Comparison of ENCODE assay signal across 8 cellular contexts in genomic region chr4:185395255-185395955, GRCh38. TPM values are rescaled to one million over a fixed set of nuclear protein-coding genes. Genes with fewer than 3 reads are reported as not detected.
DNase-seq lines count a peak whose midpoint lies in the region; ATAC-seq and TF ChIP-seq lines count a peak whose summit lies in the region.

Gene LRP2BP (minus strand): TSS chr4:185395924. CDS start chr4:185378186, 17,738 bp downstream.

- CTCF ChIA-PET in activated CD4-positive, alpha-beta T cell treated with anti-CD3 and anti-CD28 coated beads, Interleukin-2, amount 10 ng/mL, durations not matched to agents 7 days and 5 days (lab: Charles Lee) = interaction anchor here (1.3 to 2.0 kb wide), 5 partner anchors 10 to 182 kb away, joined by 3 to 9 read pairs (median 5); partner anchors contain the start of gene UFSP2

- no peaks in the 10 kb centered on the region for H3K9me3 Mint-ChIP-seq in activated CD4-positive, alpha-beta T cell treated with anti-CD3 and anti-CD28 coated beads, Interleukin-2, amount 10 ng/mL, durations not matched to agents 7 days and 5 days

- 4 to 9% methylated on average over 12 of the region's 12 CpGs for WGBS in lung, 2 donors
- WGBS in tibial nerve, 2 donors = 2% methylated on average over 12 of the region's 12 CpGs

- H3K27ac ChIP-seq in lung (ENCODE audit: low read depth in 1 of 2, low read length in 1 of 2) (peak within 1 kb of the TSS; percentile 94 to 100), tibial nerve (peak within 1 kb of the TSS; percentile 97 to 100 (median 100))

- H3K4me1 Mint-ChIP-seq in activated CD4-positive, alpha-beta T cell treated with anti-CD3 and anti-CD28 coated beads, Interleukin-2, amount 10 ng/mL, durations not matched to agents 7 days and 5 days = peaks cover 49% of the 10 kb centered on the region

- ATAC-seq in lung (ENCODE audit: insufficient read depth, low FRiP score) = no peak
- ATAC-seq in GM21528 (IDR thresholded peaks at IDR 0.05; ENCODE audit: low FRiP score, unreplicated experiment) = no peak
- ATAC-seq in GM19452 (IDR thresholded peaks at IDR 0.05; ENCODE audit: unreplicated experiment) = no peak

- peaks cover 0 to 9% of the 10 kb centered on the region in 2 donors for H3K4me1 ChIP-seq in lung (ENCODE audit: control insufficient read depth in 2 of 2, insufficient read depth in 2 of 2, low read length in 2 of 2)
- H3K4me1 ChIP-seq in tibial nerve = peaks cover 0 to 48% (median 7%) of the 10 kb centered on the region in 4 donors

- POLR2A ChIA-PET in activated CD4-positive, alpha-beta T cell treated with anti-CD3 and anti-CD28 coated beads, Interleukin-2, amount 10 ng/mL, durations not matched to agents 7 days and 5 days (lab: Charles Lee) = interaction anchor here (0.6 to 1.2 kb wide), 2 partner anchors 30 to 191 kb away, joined by 3 to 7 read pairs; partner anchors contain the start of gene UFSP2

- H3K36me3 Mint-ChIP-seq in activated CD4-positive, alpha-beta T cell treated with anti-CD3 and anti-CD28 coated beads, Interleukin-2, amount 10 ng/mL, durations not matched to agents 7 days and 5 days (ENCODE audit: low read depth) = peaks cover 21% of the 10 kb centered on the region

- H3K27ac Mint-ChIP-seq in activated CD4-positive, alpha-beta T cell treated with anti-CD3 and anti-CD28 coated beads, Interleukin-2, amount 10 ng/mL, durations not matched to agents 7 days and 5 days = peak within 1 kb of the TSS; percentile 97

- H3K4me3 ChIP-seq in lung = peak within 1 kb of the TSS; percentile 56
- H3K4me3 ChIP-seq in tibial nerve = peak within 1 kb of the TSS; percentile 87 to 98 (median 96)

- H3K4me3 Mint-ChIP-seq in activated CD4-positive, alpha-beta T cell treated with anti-CD3 and anti-CD28 coated beads, Interleukin-2, amount 10 ng/mL, durations not matched to agents 7 days and 5 days = peak within 1 kb of the TSS; percentile 83

- peaks cover 0 to 12% of the 10 kb centered on the region in 2 donors for H3K36me3 ChIP-seq in lung (ENCODE audit: control insufficient read depth in 2 of 2, insufficient read depth in 2 of 2, low read length in 2 of 2)
- peaks cover 0 to 5% (median 0%) of the 10 kb centered on the region in 3 donors for H3K36me3 ChIP-seq in tibial nerve

- TF ChIP-seq EP300 in tibial nerve (IDR thresholded peaks at IDR 0.05) = peak in 1 of 2 donors; percentile 81

- no peak for TF ChIP-seq POLR2A in tibial nerve (IDR thresholded peaks at IDR 0.05)

- no peak for TF ChIP-seq CTCF in lung (IDR thresholded peaks at IDR 0.05; ENCODE audit: control extremely low read depth, extremely low read depth)
- TF ChIP-seq CTCF in tibial nerve (IDR thresholded peaks at IDR 0.05) = no peak

- H3K27me3 ChIP-seq in lung (ENCODE audit: control insufficient read depth, insufficient read depth) = no peaks in the 10 kb centered on the region
- H3K27me3 ChIP-seq in tibial nerve = no peaks in the 10 kb centered on the region

- no peak for DNase-seq in activated CD4-positive, alpha-beta T cell treated with anti-CD3 and anti-CD28 coated beads, Interleukin-2, amount 10 ng/mL, durations not matched to agents 7 days and 5 days
- no peak for DNase-seq in activated CD4-positive, alpha-beta T cell treated with anti-CD3 and anti-CD28 coated beads for 1 hour
- DNase-seq in NOMO-1 treated with dmso at 0.1 percent for 144 hours (lab: John Stamatoyannopoulos, UW; ENCODE audit: unreplicated experiment) = peak; percentile 10
- peak; percentile 92 for DNase-seq in cerebellar cortex (ENCODE audit: low spot score)
- DNase-seq in lung (ENCODE audit: low spot score) = no peak
- no peak for DNase-seq in tibial nerve (ENCODE audit: low spot score in 2 of 2)

- no peaks in the 10 kb centered on the region for H3K27me3 Mint-ChIP-seq in activated CD4-positive, alpha-beta T cell treated with anti-CD3 and anti-CD28 coated beads, Interleukin-2, amount 10 ng/mL, durations not matched to agents 7 days and 5 days

- H3K9me3 ChIP-seq in lung (ENCODE audit: control insufficient read depth in 2 of 2, insufficient read depth in 1 of 2, low read length in 1 of 2) (no peaks in the 10 kb centered on the region), tibial nerve (no peaks in the 10 kb centered on the region)

RNA-seq across cellular contexts. Expression of gene LRP2BP, which starts in this region (rescaled TPM):
- total RNA-seq in activated CD4-positive, alpha-beta T cell treated with anti-CD3 and anti-CD28 coated beads, Interleukin-2, amount 10 ng/mL, durations not matched to agents 7 days and 5 days = under 1 TPM; 0.73 to 0.79 TPM
- total RNA-seq in lung (1 to 10 TPM; 2.9 to 4.6 TPM), tibial nerve (1 to 10 TPM; 1.7 to 5.5 (median 3.4) TPM)
- under 1 TPM; 0.48 to 0.71 TPM for polyA plus RNA-seq in lung

Comparison
In these comparisons a context has a peak if more than half of its experiments do, and no peak if none do; other contexts are left out.
1. DNase-seq: peak in NOMO-1 treated with dmso at 0.1 percent for 144 hours (single experiment) and cerebellar cortex (single experiment); none in activated CD4-positive, alpha-beta T cell treated with anti-CD3 and anti-CD28 coated beads, Interleukin-2, amount 10 ng/mL, durations not matched to agents 7 days and 5 days (single experiment), activated CD4-positive, alpha-beta T cell treated with anti-CD3 and anti-CD28 coated beads for 1 hour (single experiment), lung (single experiment) and tibial nerve (0 of 2).